In genomic region chrX:84339507-84340364, GRCh38 we compare ENCODE assay signal across 8 cellular contexts.
DNase-seq lines count a peak whose midpoint lies in the region; ATAC-seq and TF ChIP-seq lines count a peak whose summit lies in the region.

No MANE protein-coding gene starts in this region.

- TF ChIP-seq CTCF in AG09319 (IDR thresholded peaks at IDR 0.05; ENCODE audit: low read depth, low read length) = peak; percentile 48

- ATAC-seq in GM18873 (IDR thresholded peaks at IDR 0.05; ENCODE audit: low FRiP score, unreplicated experiment) (peak; percentile 77), HG03439 (IDR thresholded peaks at IDR 0.05; ENCODE audit: unreplicated experiment) (peak; percentile 88)

- DNase-seq in AG09319 (ENCODE audit: extremely low read depth, low read depth) (no peak), RPMI8226 (peak; percentile 2), glomerular visceral epithelial cell (ENCODE audit: extremely low spot score) (peak; percentile 7), amygdala (lab: John Stamatoyannopoulos, UW) (no peak), OCI-M2 (lab: John Stamatoyannopoulos, UW; ENCODE audit: unreplicated experiment) (no peak)
- no peak for DNase-seq in stimulated activated CD4-positive, alpha-beta T cell treated with anti-CD3 and anti-CD28 coated beads, Interleukin-15, amount 100 ng/mL, for 24 hours

Comparison
In these comparisons a context has a peak if more than half of its experiments do, and no peak if none do; other contexts are left out.
1. DNase-seq: peak in RPMI8226 (single experiment) and glomerular visceral epithelial cell (single experiment); none in AG09319 (single experiment), amygdala (0 of 56), OCI-M2 (single experiment) and stimulated activated CD4-positive, alpha-beta T cell treated with anti-CD3 and anti-CD28 coated beads, Interleukin-15, amount 100 ng/mL, for 24 hours (single experiment).